ENCODE assay signal across 9 cellular contexts in genomic region chr12:49967777-49968250, GRCh38. TPM values are rescaled to one million over a fixed set of nuclear protein-coding genes. Genes with fewer than 3 reads are reported as not detected.
DNase-seq lines count a peak whose midpoint lies in the region; ATAC-seq and TF ChIP-seq lines count a peak whose summit lies in the region.
"Had no signal": no experiment of that assay in that cellular context is flagged by ENCODE, and none has a peak within 500 bp of the region (broad histone marks: within the 10 kb centered on the region; RNA-seq: fewer than 3 reads in every experiment).

No MANE protein-coding gene starts in this region.

- H3K9me3 Mint-ChIP-seq in effector memory CD8-positive, alpha-beta T cell: no peaks in the 10 kb centered on the region

- peak overlapping the region; percentile 90 for H3K9ac ChIP-seq in Karpas-422 (ENCODE audit: low read length)

- peak overlapping the region; percentile 76 to 80 for H3K4me3 Mint-ChIP-seq in effector memory CD8-positive, alpha-beta T cell

- DNase-seq in Karpas-422 (no peak), pons (ENCODE audit: low spot score) (peak; percentile 25), DMS79 (lab: John Stamatoyannopoulos, UW) (no peak), superior temporal gyrus (ENCODE audit: extremely low spot score) (no peak)
- no peak for DNase-seq in effector memory CD8-positive, alpha-beta T cell

- no peak overlapping the region for H3K27ac ChIP-seq in Karpas-422 (ENCODE audit: low read length)

- no peaks in the 10 kb centered on the region for H3K9me3 ChIP-seq in Karpas-422 (ENCODE audit: low read length)

- TF ChIP-seq POLR2A in GM18505 (IDR thresholded peaks at IDR 0.05; ENCODE audit: borderline replicate concordance, extremely low read depth, insufficient read depth, insufficient read length): no peak

- peak overlapping the region; percentile 80 for H3K4me2 ChIP-seq in Karpas-422 (ENCODE audit: low read depth, low read length, poor library complexity, severe bottlenecking)

- peaks cover 3% of the 10 kb centered on the region; the same call in 1 of the 2 replicates for H3K79me2 ChIP-seq in Karpas-422 (ENCODE audit: low read length)

- H3K36me3 Mint-ChIP-seq in effector memory CD8-positive, alpha-beta T cell (ENCODE audit: insufficient read depth): no peaks in the 10 kb centered on the region

- peaks cover 4% of the 10 kb centered on the region in 2 donors for H3K4me1 Mint-ChIP-seq in effector memory CD8-positive, alpha-beta T cell (ENCODE audit: low read depth in 2 of 2)

- ATAC-seq in GM18520 (IDR thresholded peaks at IDR 0.05; ENCODE audit: unreplicated experiment) (peak; percentile 7), GM18505 (IDR thresholded peaks at IDR 0.05; ENCODE audit: unreplicated experiment) (no peak), HG03469 (IDR thresholded peaks at IDR 0.05; ENCODE audit: unreplicated experiment) (no peak)
- ATAC-seq in effector memory CD8-positive, alpha-beta T cell (replicated peaks): peak; percentile 19

- no peaks in the 10 kb centered on the region for H3K9me2 ChIP-seq in Karpas-422 (replicated peaks; ENCODE audit: insufficient read depth, low read length)

- H3K27me3 Mint-ChIP-seq in effector memory CD8-positive, alpha-beta T cell: peaks cover 31 to 45% of the 10 kb centered on the region in 2 donors

- H3K4me1 ChIP-seq in Karpas-422 (ENCODE audit: low read length): peaks cover 52% of the 10 kb centered on the region

- H3K4me3 ChIP-seq in Karpas-422 (ENCODE audit: low read length): peak overlapping the region; percentile 64; the same call in 1 of the 2 replicates

- H3K27me3 ChIP-seq in Karpas-422 (ENCODE audit: low read length): no peaks in the 10 kb centered on the region

- H4K20me1 ChIP-seq in Karpas-422 (ENCODE audit: insufficient read depth, low read depth, low read length): no peaks in the 10 kb centered on the region

- H3K36me3 ChIP-seq in Karpas-422 (ENCODE audit: insufficient read depth, low read length): no peaks in the 10 kb centered on the region

- no peak overlapping the region for H3K27ac Mint-ChIP-seq in effector memory CD8-positive, alpha-beta T cell

- no peak overlapping the region for H2AFZ ChIP-seq in Karpas-422 (ENCODE audit: low read length)

RNA-seq across cellular contexts. Expression of gene AQP6, which starts 4.9 kb away (rescaled TPM):
- 0.04 and 0.79 TPM in 2 replicates for total RNA-seq in Karpas-422 (2014; rRNA removed; shearing (Covaris generic); ENCODE audit: low replicate concordance)
- total RNA-seq: endothelial cell of umbilical vein had no signal

RNA-seq across cellular contexts. Expression of gene AQP5, which starts 6.1 kb away (rescaled TPM):
- total RNA-seq in Karpas-422 (2014; rRNA removed; shearing (Covaris generic); ENCODE audit: low replicate concordance): 0.97 and 4.5 TPM in 2 replicates

RNA-seq across cellular contexts. Expression of gene AQP2, which starts 17.3 kb away (rescaled TPM):
- 0.07 and 0.63 TPM in 2 replicates for total RNA-seq in Karpas-422 (2014; rRNA removed; shearing (Covaris generic); ENCODE audit: low replicate concordance)
- total RNA-seq: endothelial cell of umbilical vein had no signal

RNA-seq across cellular contexts. Expression of gene RACGAP1, which starts 57.5 kb away (rescaled TPM):
- total RNA-seq in Karpas-422 (2014; rRNA removed; shearing (Covaris generic); ENCODE audit: low replicate concordance): 44.0 and 78.6 TPM in 2 replicates

Comparison
In these comparisons a context has a peak if more than half of its experiments do, and no peak if none do; other contexts are left out.
1. ATAC-seq: peak in GM18520 (single experiment) and effector memory CD8-positive, alpha-beta T cell (single experiment); none in GM18505 (single experiment) and HG03469 (single experiment).